7 cellular contexts compared by ENCODE assay signal in the genomic region with DNA sequence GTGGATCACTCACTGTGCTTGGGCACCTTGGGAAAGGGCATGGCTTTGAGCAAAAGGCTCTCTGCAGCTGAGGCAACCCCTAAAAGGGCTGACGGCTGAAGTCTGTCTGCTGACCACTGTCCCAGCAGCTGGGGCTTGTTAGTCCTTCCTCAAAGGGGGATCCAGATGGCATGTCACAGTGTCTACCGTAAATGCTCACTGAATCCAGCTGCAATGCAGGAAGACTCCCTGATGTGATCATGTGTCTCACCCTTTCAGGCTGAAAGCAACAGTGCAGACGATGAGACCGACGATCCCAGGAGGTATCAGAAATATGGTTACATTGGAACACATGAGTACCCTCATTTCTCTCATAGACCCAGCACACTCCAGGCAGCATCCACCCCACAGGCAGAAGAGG. TPM values are rescaled to one million over a fixed set of nuclear protein-coding genes. Genes with fewer than 3 reads are reported as not detected.
"Had no signal": no experiment of that assay in that cellular context is flagged by ENCODE, and none has a peak within 500 bp of the region (broad histone marks: within the 10 kb centered on the region; RNA-seq: fewer than 3 reads in every experiment).

No MANE protein-coding gene starts in this region.

- H2AFZ ChIP-seq: GM23338 had no signal

- H3K27ac ChIP-seq: HL-60 had no signal

- H3K4me3 ChIP-seq: GM23338, K562 had no signal

- ATAC-seq: GM23338, HepG2, K562 had no signal

- H3K4me2 ChIP-seq: GM23338 had no signal

- DNase-seq: H9, HCEC 1CT had no signal

RNA-seq across cellular contexts. Expression of a gene that starts 12.4 kb away (rescaled TPM):
- total RNA-seq: GM23338, H1, H9 had no signal
- polyA plus RNA-seq: GM23338 had no signal

RNA-seq across cellular contexts. Expression of a gene that starts 59.2 kb away (rescaled TPM):
- total RNA-seq: GM23338, H1, H9 had no signal
